In the genomic region with DNA sequence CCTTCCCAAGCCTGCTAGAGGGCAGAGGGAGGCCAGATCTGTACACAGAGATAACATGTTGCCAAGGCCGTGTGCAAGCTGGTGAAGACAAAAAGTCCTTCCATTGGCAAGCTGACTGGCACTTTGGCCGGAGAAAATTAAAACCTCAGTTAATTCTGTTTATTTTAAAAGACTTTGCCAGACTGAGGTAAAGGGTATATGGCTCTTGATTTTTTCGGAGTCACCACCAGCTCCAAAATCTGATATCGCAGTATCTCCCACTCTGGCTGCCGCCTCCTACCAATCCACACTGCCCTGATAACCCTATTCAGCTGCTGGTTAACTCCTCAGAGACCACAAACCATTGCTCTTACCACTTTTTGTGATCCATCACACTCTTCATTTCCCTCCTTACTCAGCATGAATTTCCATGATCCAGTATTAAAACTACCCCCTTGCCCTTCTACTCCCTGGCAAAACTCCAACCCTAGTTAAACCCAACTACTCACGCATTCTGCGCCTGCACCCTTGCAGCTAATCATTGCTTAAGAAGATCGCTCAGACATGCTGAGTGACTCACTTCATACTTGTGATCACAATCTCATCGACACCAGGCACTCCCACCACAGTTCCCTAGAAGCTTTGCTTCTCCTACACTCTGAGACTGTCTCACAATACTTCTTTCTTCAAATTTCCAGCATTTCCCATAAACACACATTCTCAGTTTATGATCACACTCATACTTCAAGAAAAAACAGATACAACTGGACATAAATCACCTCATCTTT, we compare ENCODE assay signal across 8 cellular contexts. TPM values are rescaled to one million over a fixed set of nuclear protein-coding genes. Genes with fewer than 3 reads are reported as not detected.
A peak's percentile ranks its signal among the peaks of the same experiment; 100 is the strongest.
DNase-seq lines count a peak whose midpoint lies in the region; ATAC-seq and TF ChIP-seq lines count a peak whose summit lies in the region.

No MANE protein-coding gene starts in this region.

- peak; percentile 50 for ATAC-seq in activated CD8-positive, alpha-beta memory T cell treated with anti-CD3 and anti-CD28 coated beads, Interleukin-2, amount 10 ng/mL, durations not matched to agents 7 days and 5 days
- ATAC-seq in omental fat pad (ENCODE audit: low FRiP score): peak; percentile 90

- no peaks in the 10 kb centered on the region for H3K27me3 ChIP-seq in Loucy (ENCODE audit: insufficient read depth, low read length, poor library complexity, severe bottlenecking)

- peaks cover 30% of the 10 kb centered on the region for H3K4me1 ChIP-seq in Loucy (ENCODE audit: insufficient read depth, low read length, poor library complexity, severe bottlenecking)

- H3K9me2 ChIP-seq in Loucy (replicated peaks; ENCODE audit: low read depth, low read length): no peaks in the 10 kb centered on the region

- no peaks in the 10 kb centered on the region for H3K9me3 Mint-ChIP-seq in activated CD8-positive, alpha-beta memory T cell treated with anti-CD3 and anti-CD28 coated beads, Interleukin-2, amount 10 ng/mL, durations not matched to agents 7 days and 5 days (ENCODE audit: low read depth)

- no peak overlapping the region for H3K27ac Mint-ChIP-seq in activated CD8-positive, alpha-beta memory T cell treated with anti-CD3 and anti-CD28 coated beads, Interleukin-2, amount 10 ng/mL, durations not matched to agents 7 days and 5 days

- TF ChIP-seq CTCF in Loucy (conservative IDR thresholded peaks at IDR 0.05; ENCODE audit: low read length): no peak
- no peak for TF ChIP-seq CTCF in fibroblast of the aortic adventitia (IDR thresholded peaks at IDR 0.05; ENCODE audit: insufficient read depth, low read length)
- no peak for TF ChIP-seq CTCF in omental fat pad (IDR thresholded peaks at IDR 0.05)

- no peaks in the 10 kb centered on the region for H4K20me1 ChIP-seq in Loucy (ENCODE audit: insufficient read depth, low read length, poor library complexity, severe bottlenecking)

- CTCF ChIA-PET in activated CD8-positive, alpha-beta memory T cell treated with anti-CD3 and anti-CD28 coated beads, Interleukin-2, amount 10 ng/mL, durations not matched to agents 7 days and 5 days (lab: Charles Lee): interaction anchor here (0.9 to 4.7 kb wide), 8 partner anchors 14 to 389 kb away, joined by 3 to 30 read pairs (median 4); a partner anchor contains a TSS

- peaks cover 38% of the 10 kb centered on the region for H3K4me1 Mint-ChIP-seq in activated CD8-positive, alpha-beta memory T cell treated with anti-CD3 and anti-CD28 coated beads, Interleukin-2, amount 10 ng/mL, durations not matched to agents 7 days and 5 days

- peak overlapping the region; percentile 45 for H3K4me2 ChIP-seq in Loucy (ENCODE audit: low read depth, low read length, poor library complexity, severe bottlenecking)

- peak overlapping the region; percentile 6 for H3K4me3 ChIP-seq in Loucy (ENCODE audit: low read length, poor library complexity, severe bottlenecking)
- peak overlapping the region; percentile 32 for H3K4me3 ChIP-seq in fibroblast of the aortic adventitia (ENCODE audit: low read depth, low read length)

- no peak overlapping the region for H2AFZ ChIP-seq in Loucy (ENCODE audit: low read length)

- DNase-seq in CD1c-positive myeloid dendritic cell (ENCODE audit: extremely low spot score): peak; percentile 96
- DNase-seq in activated CD8-positive, alpha-beta memory T cell treated with anti-CD3 and anti-CD28 coated beads, Interleukin-2, amount 10 ng/mL, durations not matched to agents 7 days and 5 days: peak; percentile 42
- peak; percentile 97 for DNase-seq in fibroblast of the aortic adventitia (ENCODE audit: low read depth)
- DNase-seq in omental fat pad (ENCODE audit: low spot score): no peak
- DNase-seq in COLO668 (lab: John Stamatoyannopoulos, UW; ENCODE audit: unreplicated experiment): no peak
- DNase-seq in NCI-H2081 (lab: John Stamatoyannopoulos, UW): no peak
- no peak for DNase-seq in middle frontal gyrus (ENCODE audit: extremely low spot score, low spot score)

- H3F3A ChIP-seq in Loucy (ENCODE audit: low read depth): no peaks in the 10 kb centered on the region

- H3K36me3 ChIP-seq in Loucy (ENCODE audit: insufficient read depth, low read length): peaks cover 7% of the 10 kb centered on the region; the same call in 1 of the 2 replicates

- H3K9ac ChIP-seq in Loucy (ENCODE audit: low read depth, low read length, poor library complexity, severe bottlenecking): peak overlapping the region; percentile 19

- H3K36me3 Mint-ChIP-seq in activated CD8-positive, alpha-beta memory T cell treated with anti-CD3 and anti-CD28 coated beads, Interleukin-2, amount 10 ng/mL, durations not matched to agents 7 days and 5 days: peaks cover 7% of the 10 kb centered on the region

- no peaks in the 10 kb centered on the region for H3K27me3 Mint-ChIP-seq in activated CD8-positive, alpha-beta memory T cell treated with anti-CD3 and anti-CD28 coated beads, Interleukin-2, amount 10 ng/mL, durations not matched to agents 7 days and 5 days

- H3K79me2 ChIP-seq in Loucy (ENCODE audit: insufficient read depth, low read length): no peaks in the 10 kb centered on the region

- no peak overlapping the region for H3K4me3 Mint-ChIP-seq in activated CD8-positive, alpha-beta memory T cell treated with anti-CD3 and anti-CD28 coated beads, Interleukin-2, amount 10 ng/mL, durations not matched to agents 7 days and 5 days

- no peaks in the 10 kb centered on the region for H3K9me3 ChIP-seq in Loucy (ENCODE audit: insufficient read depth, low read depth, low read length)

RNA-seq across cellular contexts. Expression of a gene that starts 5.8 kb away (rescaled TPM):
- total RNA-seq in activated CD8-positive, alpha-beta memory T cell treated with anti-CD3 and anti-CD28 coated beads, Interleukin-2, amount 10 ng/mL, durations not matched to agents 7 days and 5 days: 10 to 100 TPM; 75.5 to 81.7 TPM
- total RNA-seq in fibroblast of the aortic adventitia (ENCODE audit: low replicate concordance) (20.0 and 30.3 TPM in 2 replicates), omental fat pad (100 to 1,000 TPM in 2 of 4 donors, 10 to 100 TPM in 2; 62.3 to 238 (median 124) TPM)

RNA-seq across cellular contexts. Expression of a gene that starts 57.7 kb away (rescaled TPM):
- under 1 TPM; 0.02 to 0.29 TPM for total RNA-seq in activated CD8-positive, alpha-beta memory T cell treated with anti-CD3 and anti-CD28 coated beads, Interleukin-2, amount 10 ng/mL, durations not matched to agents 7 days and 5 days
- 3.6 and 5.1 TPM in 2 replicates for total RNA-seq in fibroblast of the aortic adventitia (ENCODE audit: low replicate concordance)
- 10 to 100 TPM in 2 of 4 donors, 1 to 10 TPM in 2; 2.9 to 13.1 (median 7.5) TPM for total RNA-seq in omental fat pad

Comparison
In these comparisons a context has a peak if more than half of its experiments do, and no peak if none do; other contexts are left out.
1. DNase-seq: peak in CD1c-positive myeloid dendritic cell (single experiment), activated CD8-positive, alpha-beta memory T cell treated with anti-CD3 and anti-CD28 coated beads, Interleukin-2, amount 10 ng/mL, durations not matched to agents 7 days and 5 days (single experiment) and fibroblast of the aortic adventitia (single experiment); none in omental fat pad (single experiment), COLO668 (single experiment), NCI-H2081 (0 of 2) and middle frontal gyrus (single experiment).